8 cellular contexts compared by ENCODE assay signal in genomic region chr17:6910987-6911603, GRCh38.
DNase-seq lines count a peak whose midpoint lies in the region; ATAC-seq and TF ChIP-seq lines count a peak whose summit lies in the region.

No MANE protein-coding gene starts in this region.

- peak; percentile 86 for TF ChIP-seq CTCF in CD4-positive, alpha-beta T cell (IDR thresholded peaks at IDR 0.05)

- DNase-seq in CD4-positive, alpha-beta T cell = no peak
- DNase-seq in HuH-7.5 (ENCODE audit: low spot score) = peak; percentile 21
- DNase-seq in foreskin melanocyte = peak; percentile 31
- peak; percentile 73 for DNase-seq in superior temporal gyrus (ENCODE audit: extremely low spot score)
- DNase-seq in KG1 (lab: John Stamatoyannopoulos, UW) = no peak
- no peak for DNase-seq in activated CD4-positive, alpha-beta T cell treated with anti-CD3 and anti-CD28 coated beads, Interleukin-2, amount 50 U/mL, for 1 hour

- POLR2A ChIA-PET in CD4-positive, alpha-beta T cell (lab: Charles Lee) = interaction anchor here (1.0 to 1.5 kb wide), 7 partner anchors 93 to 226 kb away, joined by 3 to 7 read pairs (median 4); partner anchors contain the start of genes RNASEK and SLC16A13

- H3K27ac Mint-ChIP-seq in CD4-positive, alpha-beta T cell = no peak overlapping the region

- intact Hi-C loops in CD4-positive, alpha-beta T cell (cut with DNase I, micrococcal nuclease) = loop anchor here in 1 of 2 experiments (1.0 to 10.0 kb wide), 2 partner anchors 111 to 246 kb away; no protein-coding TSS in a partner anchor

- no peaks in the 10 kb centered on the region for H3K9me3 Mint-ChIP-seq in CD4-positive, alpha-beta T cell

- no peak overlapping the region for H3K4me3 Mint-ChIP-seq in CD4-positive, alpha-beta T cell

- no peaks in the 10 kb centered on the region for H3K9me3 ChIP-seq in CD4-positive, alpha-beta T cell (ENCODE audit: control insufficient read depth, low read length)

- ATAC-seq in CD4-positive, alpha-beta T cell (ENCODE audit: poor library complexity) = no peak
- peak; percentile 39; the same call in 1 of the 3 replicates for ATAC-seq in SK-N-SH treated with all-trans-retinoic acid at 6 μM for 48 hours
- ATAC-seq in HG03460 (IDR thresholded peaks at IDR 0.05; ENCODE audit: unreplicated experiment) = no peak

- H3K36me3 Mint-ChIP-seq in CD4-positive, alpha-beta T cell (ENCODE audit: low read depth) = no peaks in the 10 kb centered on the region

- H3K27me3 Mint-ChIP-seq in CD4-positive, alpha-beta T cell = peaks cover 13% of the 10 kb centered on the region

- CTCF ChIA-PET in CD4-positive, alpha-beta T cell (lab: Charles Lee) = interaction anchor here (0.7 to 1.9 kb wide), 18 partner anchors 10 to 385 kb away, joined by 3 to 43 read pairs (median 4); partner anchors contain the start of genes BCL6B, RNASEK and SLC16A13

- no peak overlapping the region for H3K27ac ChIP-seq in CD4-positive, alpha-beta T cell (ENCODE audit: low read depth, low read length)

- no peaks in the 10 kb centered on the region for H3K27me3 ChIP-seq in CD4-positive, alpha-beta T cell (ENCODE audit: control insufficient read depth, insufficient read depth, low read length)

- H3K4me1 Mint-ChIP-seq in CD4-positive, alpha-beta T cell (ENCODE audit: low read depth) = peaks cover 34% of the 10 kb centered on the region

TF ChIP-seq in SK-N-SH treated with all-trans-retinoic acid at 6 μM for 48 hours, 23 proteins besides CTCF, POLR2A, EP300 and RAD21:
- TF ChIP-seq PPARA (CRISPR knock-in tag; IDR thresholded peaks at IDR 0.05; ENCODE audit: borderline replicate concordance) (no peak), ZFP30 (CRISPR knock-in tag; IDR thresholded peaks at IDR 0.05) (no peak), TCF4 (CRISPR knock-in tag; IDR thresholded peaks at IDR 0.05; ENCODE audit: borderline replicate concordance) (no peak), BACH2 (CRISPR knock-in tag; IDR thresholded peaks at IDR 0.05; ENCODE audit: borderline replicate concordance) (no peak), ZNF70 (CRISPR knock-in tag; IDR thresholded peaks at IDR 0.05) (no peak), ISL1 (CRISPR knock-in tag; IDR thresholded peaks at IDR 0.05) (no peak), CSDC2 (CRISPR knock-in tag; IDR thresholded peaks at IDR 0.05) (no peak)

Comparison
In these comparisons a context has a peak if more than half of its experiments do, and no peak if none do; other contexts are left out.
1. DNase-seq: peak in HuH-7.5 (single experiment), foreskin melanocyte (single experiment) and superior temporal gyrus (single experiment); none in CD4-positive, alpha-beta T cell (0 of 10), KG1 (single experiment) and activated CD4-positive, alpha-beta T cell treated with anti-CD3 and anti-CD28 coated beads, Interleukin-2, amount 50 U/mL, for 1 hour (single experiment).